Comparison of ENCODE assay signal across 20 cellular contexts in the genomic region with DNA sequence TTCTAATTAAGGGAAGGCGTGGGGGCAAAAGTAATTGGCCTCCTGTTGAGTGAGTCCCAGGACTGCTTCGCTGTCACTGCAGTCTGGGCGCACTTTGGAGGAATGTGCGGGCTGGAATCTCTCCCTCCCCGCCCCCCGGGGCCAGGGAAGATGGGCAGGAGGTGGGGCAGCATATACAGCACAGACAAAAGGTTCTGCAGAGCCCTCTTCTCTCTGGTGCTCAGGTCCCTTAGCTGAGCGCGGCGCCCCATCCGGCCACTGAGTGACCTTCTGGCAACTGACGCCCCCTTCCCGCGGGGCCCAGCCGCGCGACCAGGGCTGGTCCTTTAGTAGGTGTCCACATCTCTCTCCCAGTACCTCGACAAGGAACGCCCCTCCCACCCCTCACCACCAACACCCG.
DNase-seq lines count a peak whose midpoint lies in the region; ATAC-seq and TF ChIP-seq lines count a peak whose summit lies in the region.
"Had no signal": no experiment of that assay in that cellular context is flagged by ENCODE, and none has a peak within 500 bp of the region (broad histone marks: within the 10 kb centered on the region; RNA-seq: fewer than 3 reads in every experiment).

No MANE protein-coding gene starts in this region.

- WGBS in mammary epithelial cell (ENCODE audit: low coverage, missing lambda C conversion rate), result 3% methylated on average over 7 of the region's 19 CpGs
- WGBS in endodermal cell (ENCODE audit: insufficient coverage in 1 of 2, insufficient read length in 1 of 2), 2 experiments, result 6 to 11% methylated on average over 9 to 19 of the region's 19 CpGs
- no CpG with 5 or more reads among the region's 19 CpGs for WGBS in mesendoderm (ENCODE audit: extremely low coverage, insufficient coverage, low lambda C conversion rate)

- H3K4me3 ChIP-seq in breast epithelium (peak overlapping the region in 2 of 3 donors; percentile 41 to 63), mammary epithelial cell (replicated peaks in 1 of 3; ENCODE audit: insufficient read depth in 1 of 3, low read depth in 2 of 3, low read length in 3 of 3) (no peak overlapping the region), endodermal cell (ENCODE audit: low read length) (peak overlapping the region; percentile 66), mesendoderm (ENCODE audit: low read length) (no peak overlapping the region), thoracic aorta (peak overlapping the region; percentile 67)
- H3K4me3 ChIP-seq: PC-9, transverse colon had no signal

- dilution Hi-C loops in mammary epithelial cell (cut with HindIII; ENCODE audit: low sequenced_read_pairs), result no loop called here

- H3K9me3 ChIP-seq in breast epithelium (no peaks in the 10 kb centered on the region), mammary epithelial cell (replicated peaks; ENCODE audit: insufficient read depth, low read length) (no peaks in the 10 kb centered on the region), endodermal cell (ENCODE audit: control insufficient read depth, low read length) (no peaks in the 10 kb centered on the region), thoracic aorta (no peaks in the 10 kb centered on the region)
- H3K9me3 ChIP-seq: transverse colon had no signal

- H4K8ac ChIP-seq in mesendoderm (ENCODE audit: low read depth, low read length), result no peak overlapping the region

- peaks cover 0 to 40% of the 10 kb centered on the region in 2 donors for H3K27me3 ChIP-seq in breast epithelium
- peaks cover 37% of the 10 kb centered on the region for H3K27me3 ChIP-seq in mammary epithelial cell (ENCODE audit: insufficient read depth, low read length)
- H3K27me3 ChIP-seq in endodermal cell (ENCODE audit: control insufficient read depth, insufficient read depth, low read length, poor library complexity, severe bottlenecking), result peaks cover 80% of the 10 kb centered on the region
- H3K27me3 ChIP-seq in mesendoderm (ENCODE audit: insufficient read depth, low read length, poor library complexity), result peaks cover 2% of the 10 kb centered on the region
- H3K27me3 ChIP-seq in thoracic aorta (replicated peaks; ENCODE audit: insufficient read depth), result no peaks in the 10 kb centered on the region

- no peak overlapping the region for H2AK5ac ChIP-seq in mesendoderm (ENCODE audit: low read length)

- H3K36me3 ChIP-seq in breast epithelium (no peaks in the 10 kb centered on the region), mammary epithelial cell (ENCODE audit: insufficient read depth, low read length) (no peaks in the 10 kb centered on the region), endodermal cell (ENCODE audit: control insufficient read depth, insufficient read depth, low read length) (no peaks in the 10 kb centered on the region), mesendoderm (ENCODE audit: control insufficient read depth, insufficient read depth, low read length) (no peaks in the 10 kb centered on the region), thoracic aorta (no peaks in the 10 kb centered on the region)
- H3K36me3 ChIP-seq: transverse colon had no signal

- TF ChIP-seq CTCF in breast epithelium (IDR thresholded peaks at IDR 0.05), result no peak
- no peak for TF ChIP-seq CTCF in mammary epithelial cell (conservative IDR thresholded peaks at IDR 0.05 in 1 of 2, IDR thresholded peaks at IDR 0.05 in 1 of 2; ENCODE audit: extremely low read depth in 1 of 2, insufficient read depth in 1 of 2, low read depth in 1 of 2, low read length in 2 of 2)
- peak; percentile 57 for TF ChIP-seq CTCF in endodermal cell (conservative IDR thresholded peaks at IDR 0.05)
- no peak for TF ChIP-seq CTCF in thoracic aorta (IDR thresholded peaks at IDR 0.05)

- no peak overlapping the region for H2BK5ac ChIP-seq in mesendoderm (ENCODE audit: low read length)

- H3K27ac ChIP-seq in breast epithelium (no peak overlapping the region), mammary epithelial cell (ENCODE audit: insufficient read depth, low read depth, low read length) (no peak overlapping the region), endodermal cell (ENCODE audit: low read depth, low read length) (no peak overlapping the region), mesendoderm (ENCODE audit: low read depth, low read length) (no peak overlapping the region), thoracic aorta (no peak overlapping the region)
- H3K27ac ChIP-seq: C4-2B, PC-9, transverse colon had no signal

- DNase-seq in breast epithelium (ENCODE audit: low spot score in 2 of 2) (no peak), mammary epithelial cell (no peak), endodermal cell (peak; percentile 81), mesendoderm (peak; percentile 65), thoracic aorta (ENCODE audit: low spot score) (no peak), hippocampal formation (lab: John Stamatoyannopoulos, UW) (no peak)
- no peak for DNase-seq in activated naive CD8-positive, alpha-beta T cell treated with anti-CD3 and anti-CD28 coated beads, Interleukin-2, amount 50 U/mL, for 24 hours
- DNase-seq: 8988T; activated CD4-positive, alpha-beta T cell treated with anti-CD3 and anti-CD28 coated beads, Interleukin-2, amount 50 U/mL, for 48 hours; activated T-cell treated with anti-CD3 and anti-CD28 coated beads, Interleukin-2, amount 50 U/mL, for 24 hours; DMS153; NCI-H2029 treated with DMSO at 0.1 percent for 48 hours; PC-9; small intestine; SW 1271; transverse colon had no signal

- H4K5ac ChIP-seq in mesendoderm (ENCODE audit: low read length), result no peak overlapping the region

- H3K4me2 ChIP-seq in mammary epithelial cell (ENCODE audit: insufficient read depth, low read depth, low read length), result no peak overlapping the region
- peak overlapping the region; percentile 87 for H3K4me2 ChIP-seq in mesendoderm (ENCODE audit: low read length)
- H3K4me2 ChIP-seq: PC-9 had no signal

- H3K79me1 ChIP-seq in mesendoderm (ENCODE audit: low read length), result no peaks in the 10 kb centered on the region

- H3K9ac ChIP-seq in mammary epithelial cell (ENCODE audit: insufficient read depth, low read length) (no peak overlapping the region), endodermal cell (ENCODE audit: extremely low read depth, low read length, poor library complexity, severe bottlenecking) (no peak overlapping the region), mesendoderm (ENCODE audit: low read length) (no peak overlapping the region)

- H3K27me3 Mint-ChIP-seq in endodermal cell (ENCODE audit: insufficient read depth), result peaks cover 73% of the 10 kb centered on the region
- H3K27me3 Mint-ChIP-seq in activated naive CD8-positive, alpha-beta T cell treated with anti-CD3 and anti-CD28 coated beads, Interleukin-2, amount 50 U/mL, for 24 hours, result peaks cover 27% of the 10 kb centered on the region

- H3K56ac ChIP-seq in mesendoderm (ENCODE audit: low read length), result no peak overlapping the region

- H2AFZ ChIP-seq in mammary epithelial cell (ENCODE audit: low read depth, low read length), result no peak overlapping the region
- H2AFZ ChIP-seq: PC-9 had no signal

- H3K27ac Mint-ChIP-seq in endodermal cell, result no peak overlapping the region
- H3K27ac Mint-ChIP-seq in activated naive CD8-positive, alpha-beta T cell treated with anti-CD3 and anti-CD28 coated beads, Interleukin-2, amount 50 U/mL, for 24 hours, result no peak overlapping the region
- H3K27ac Mint-ChIP-seq: activated naive CD8-positive, alpha-beta T cell; activated T-cell treated with anti-CD3 and anti-CD28 coated beads, Interleukin-2, amount 50 U/mL, for 24 hours; stimulated activated effector memory CD8-positive, alpha-beta T cell treated with anti-CD3 and anti-CD28 coated beads, Interleukin-12 subunit alpha, Interleukin-12 subunit beta, amount 100 ng/mL, for 72 hours had no signal

- BruUV-seq in mammary epithelial cell (replicated peaks; lab: Mats Ljungman, UMichigan), result no TSS peak

- no peaks in the 10 kb centered on the region for H3K9me3 Mint-ChIP-seq in endodermal cell
- no peaks in the 10 kb centered on the region for H3K9me3 Mint-ChIP-seq in activated naive CD8-positive, alpha-beta T cell treated with anti-CD3 and anti-CD28 coated beads, Interleukin-2, amount 50 U/mL, for 24 hours

- H3K36me3 Mint-ChIP-seq in endodermal cell (ENCODE audit: low read depth), result no peaks in the 10 kb centered on the region
- H3K36me3 Mint-ChIP-seq in activated naive CD8-positive, alpha-beta T cell treated with anti-CD3 and anti-CD28 coated beads, Interleukin-2, amount 50 U/mL, for 24 hours (ENCODE audit: low read depth), result no peaks in the 10 kb centered on the region
- H3K36me3 Mint-ChIP-seq: activated naive CD8-positive, alpha-beta T cell; stimulated activated effector memory CD8-positive, alpha-beta T cell treated with anti-CD3 and anti-CD28 coated beads, Interleukin-12 subunit alpha, Interleukin-12 subunit beta, amount 100 ng/mL, for 72 hours had no signal

- no peak overlapping the region for H2BK120ac ChIP-seq in mesendoderm (ENCODE audit: low read depth, low read length)

- no peaks in the 10 kb centered on the region for H3K79me2 ChIP-seq in mammary epithelial cell (ENCODE audit: insufficient read depth, low read length)
- no peaks in the 10 kb centered on the region for H3K79me2 ChIP-seq in mesendoderm (ENCODE audit: control insufficient read depth, insufficient read depth, low read length)

- intact Hi-C loops in breast epithelium (cut with DNase I; ENCODE audit: low total_unique reads), result no loop called here
- intact Hi-C loops in mammary epithelial cell (cut with micrococcal nuclease), result no loop called here

- H3K18ac ChIP-seq in mesendoderm (ENCODE audit: low read length), result no peak overlapping the region

- no peak overlapping the region for H3K4ac ChIP-seq in mesendoderm (ENCODE audit: low read depth, low read length)

- H3K4me1 Mint-ChIP-seq in endodermal cell, result peaks cover 12% of the 10 kb centered on the region
- H3K4me1 Mint-ChIP-seq in activated naive CD8-positive, alpha-beta T cell treated with anti-CD3 and anti-CD28 coated beads, Interleukin-2, amount 50 U/mL, for 24 hours, result no peaks in the 10 kb centered on the region
- H3K4me1 Mint-ChIP-seq: stimulated activated effector memory CD8-positive, alpha-beta T cell treated with anti-CD3 and anti-CD28 coated beads, Interleukin-12 subunit alpha, Interleukin-12 subunit beta, amount 100 ng/mL, for 72 hours had no signal

- H3K23ac ChIP-seq in mesendoderm (ENCODE audit: low read length), result peak overlapping the region; percentile 35

- in situ Hi-C loops in mammary epithelial cell (cut with MboI; ENCODE audit: low sequenced_read_pairs in 2 of 2), result no loop called here

- H3K4me1 ChIP-seq in breast epithelium (no peaks in the 10 kb centered on the region), mammary epithelial cell (ENCODE audit: insufficient read depth, low read length) (no peaks in the 10 kb centered on the region), endodermal cell (ENCODE audit: control insufficient read depth, insufficient read depth, low read length) (no peaks in the 10 kb centered on the region), mesendoderm (ENCODE audit: control insufficient read depth, low read depth, low read length) (no peaks in the 10 kb centered on the region), thoracic aorta (ENCODE audit: control insufficient read depth in 1 of 2, low read depth in 2 of 2) (peaks cover 0 to 6% of the 10 kb centered on the region in 2 donors)
- H3K4me1 ChIP-seq: transverse colon had no signal

- H4K20me1 ChIP-seq in mammary epithelial cell (ENCODE audit: insufficient read depth, low read length), result no peaks in the 10 kb centered on the region

- peak overlapping the region; percentile 56 for H3K4me3 Mint-ChIP-seq in endodermal cell
- no peak overlapping the region for H3K4me3 Mint-ChIP-seq in activated naive CD8-positive, alpha-beta T cell treated with anti-CD3 and anti-CD28 coated beads, Interleukin-2, amount 50 U/mL, for 24 hours
- H3K4me3 Mint-ChIP-seq: activated naive CD8-positive, alpha-beta T cell; activated T-cell treated with anti-CD3 and anti-CD28 coated beads, Interleukin-2, amount 50 U/mL, for 24 hours; stimulated activated effector memory CD8-positive, alpha-beta T cell treated with anti-CD3 and anti-CD28 coated beads, Interleukin-12 subunit alpha, Interleukin-12 subunit beta, amount 100 ng/mL, for 72 hours had no signal

- TF ChIP-seq POLR2A in breast epithelium (IDR thresholded peaks at IDR 0.05), result no peak

- H2BK15ac ChIP-seq in mesendoderm (replicated peaks; ENCODE audit: low read depth), result no peak overlapping the region

- no peak for ATAC-seq in thoracic aorta (ENCODE audit: insufficient number of reproducible peaks, low FRiP score, low read depth)
- ATAC-seq in GM21786 (IDR thresholded peaks at IDR 0.05; ENCODE audit: unreplicated experiment), result no peak
- ATAC-seq in activated naive CD8-positive, alpha-beta T cell treated with anti-CD3 and anti-CD28 coated beads, Interleukin-2, amount 50 U/mL, for 24 hours, result no peak
- ATAC-seq: stimulated activated effector memory CD8-positive, alpha-beta T cell treated with anti-CD3 and anti-CD28 coated beads, Interleukin-12 subunit alpha, Interleukin-12 subunit beta, amount 100 ng/mL, for 72 hours had no signal

- CTCF ChIA-PET in mammary epithelial cell (lab: Charles Lee; ENCODE audit: low non-redundant PET), result no interaction called here

Comparison
In these comparisons a context has a peak if more than half of its experiments do, and no peak if none do; other contexts are left out.
1. H3K4me3 ChIP-seq: peak in breast epithelium (2 of 3), endodermal cell (single experiment) and thoracic aorta (single experiment); none in mammary epithelial cell (0 of 3) and mesendoderm (single experiment).
2. DNase-seq: peak in endodermal cell (single experiment) and mesendoderm (single experiment); none in breast epithelium (0 of 2), mammary epithelial cell (single experiment), thoracic aorta (single experiment), hippocampal formation (0 of 2) and activated naive CD8-positive, alpha-beta T cell treated with anti-CD3 and anti-CD28 coated beads, Interleukin-2, amount 50 U/mL, for 24 hours (single experiment).